24 cellular contexts compared by ENCODE assay signal in the genomic region with DNA sequence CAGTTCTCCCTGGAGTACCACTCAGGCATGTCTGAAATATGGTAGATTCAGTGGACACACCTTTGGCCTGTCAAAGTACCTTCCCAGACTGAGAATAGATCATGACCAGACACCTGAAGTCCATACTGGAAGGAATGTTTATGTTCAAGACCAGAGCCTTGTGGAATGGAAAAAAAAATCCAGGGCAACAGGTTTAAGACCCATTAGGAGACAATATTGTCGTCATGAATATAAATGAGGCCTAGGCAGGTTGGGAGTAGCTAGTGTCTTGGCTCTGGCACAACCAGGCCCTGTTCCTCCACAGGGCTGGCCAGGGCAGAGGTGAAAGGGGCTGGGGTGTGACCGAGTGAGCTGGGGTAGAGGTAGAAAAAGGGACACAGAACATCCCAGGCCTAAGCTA. TPM values are rescaled to one million over a fixed set of nuclear protein-coding genes. Genes with fewer than 3 reads are reported as not detected.
DNase-seq lines count a peak whose midpoint lies in the region; ATAC-seq, FAIRE-seq and TF ChIP-seq lines count a peak whose summit lies in the region.
"Had no signal": no experiment of that assay in that cellular context is flagged by ENCODE, and none has a peak within 500 bp of the region (broad histone marks: within the 10 kb centered on the region; RNA-seq: fewer than 3 reads in every experiment).

No MANE protein-coding gene starts in this region.

- H3K4me1 ChIP-seq in prostate gland (replicated peaks), result no peaks in the 10 kb centered on the region
- H3K4me1 ChIP-seq: HAP-1, left lung, tibial nerve had no signal

- no peaks in the 10 kb centered on the region for H3K4me1 Mint-ChIP-seq in activated T-helper 17 cell treated with anti-CD3 and anti-CD28 coated beads, Interleukin-2, amount 50 U/mL, for 72 hours
- H3K4me1 Mint-ChIP-seq: activated naive CD4-positive, alpha-beta T cell treated with anti-CD3 and anti-CD28 coated beads, Interleukin-2, amount 10 ng/mL, durations not matched to agents 7 days and 5 days had no signal

- no peak overlapping the region for H3K4me3 ChIP-seq in prostate gland
- H3K4me3 ChIP-seq: BLaER1 treated with 17β-estradiol and CSF1 and Interleukin-3, amounts not matched to agents 10 nM and 100 nM; HAP-1; left lung; tibial nerve had no signal

- no peak for TF ChIP-seq POLR2A in prostate gland (IDR thresholded peaks at IDR 0.05)

- 66% methylated on average over 2 of the region's 2 CpGs for WGBS in prostate gland

- no peak overlapping the region for H3K4me3 Mint-ChIP-seq in activated T-helper 17 cell treated with anti-CD3 and anti-CD28 coated beads, Interleukin-2, amount 50 U/mL, for 72 hours
- H3K4me3 Mint-ChIP-seq: activated naive CD4-positive, alpha-beta T cell treated with anti-CD3 and anti-CD28 coated beads, Interleukin-2, amount 10 ng/mL, durations not matched to agents 7 days and 5 days; activated T-cell treated with anti-CD3 and anti-CD28 coated beads, Interleukin-2, amount 50 U/mL, for 72 hours; stimulated activated naive CD8-positive, alpha-beta T cell treated with anti-CD3 and anti-CD28 coated beads, Interleukin-15, amount 100 ng/mL, for 72 hours had no signal

- peaks cover 48% of the 10 kb centered on the region for H3K36me3 Mint-ChIP-seq in activated T-helper 17 cell treated with anti-CD3 and anti-CD28 coated beads, Interleukin-2, amount 50 U/mL, for 72 hours (ENCODE audit: low read depth)

- H3K27me3 ChIP-seq in prostate gland (replicated peaks; ENCODE audit: insufficient read depth), result no peaks in the 10 kb centered on the region
- H3K27me3 ChIP-seq: BLaER1 treated with 17β-estradiol and CSF1 and Interleukin-3, amounts not matched to agents 10 nM and 100 nM; left lung; tibial nerve had no signal

- intact Hi-C loops in prostate gland (cut with DNase I), result no loop called here

- peak overlapping the region; percentile 16 for H3K27ac Mint-ChIP-seq in activated T-helper 17 cell treated with anti-CD3 and anti-CD28 coated beads, Interleukin-2, amount 50 U/mL, for 72 hours
- H3K27ac Mint-ChIP-seq: activated naive CD4-positive, alpha-beta T cell treated with anti-CD3 and anti-CD28 coated beads, Interleukin-2, amount 10 ng/mL, durations not matched to agents 7 days and 5 days; activated T-cell treated with anti-CD3 and anti-CD28 coated beads, Interleukin-2, amount 50 U/mL, for 72 hours; stimulated activated naive CD8-positive, alpha-beta T cell treated with anti-CD3 and anti-CD28 coated beads, Interleukin-15, amount 100 ng/mL, for 72 hours had no signal

- no peak for TF ChIP-seq CTCF in D721Med (IDR thresholded peaks at IDR 0.05; ENCODE audit: insufficient read depth, missing control alignments)
- TF ChIP-seq CTCF in prostate gland (IDR thresholded peaks at IDR 0.05), result no peak

- peaks cover 3% of the 10 kb centered on the region for H3K27me3 Mint-ChIP-seq in activated T-helper 17 cell treated with anti-CD3 and anti-CD28 coated beads, Interleukin-2, amount 50 U/mL, for 72 hours
- H3K27me3 Mint-ChIP-seq: activated naive CD4-positive, alpha-beta T cell treated with anti-CD3 and anti-CD28 coated beads, Interleukin-2, amount 10 ng/mL, durations not matched to agents 7 days and 5 days; stimulated activated naive CD8-positive, alpha-beta T cell treated with anti-CD3 and anti-CD28 coated beads, Interleukin-15, amount 100 ng/mL, for 72 hours had no signal

- H3K9me3 Mint-ChIP-seq in activated T-helper 17 cell treated with anti-CD3 and anti-CD28 coated beads, Interleukin-2, amount 50 U/mL, for 72 hours, result no peaks in the 10 kb centered on the region
- H3K9me3 Mint-ChIP-seq: activated naive CD4-positive, alpha-beta T cell treated with anti-CD3 and anti-CD28 coated beads, Interleukin-2, amount 10 ng/mL, durations not matched to agents 7 days and 5 days; activated T-cell treated with anti-CD3 and anti-CD28 coated beads, Interleukin-2, amount 50 U/mL, for 72 hours; stimulated activated naive CD8-positive, alpha-beta T cell treated with anti-CD3 and anti-CD28 coated beads, Interleukin-15, amount 100 ng/mL, for 72 hours had no signal

- peaks cover 3 to 4% of the 10 kb centered on the region in 2 donors for H3K36me3 ChIP-seq in prostate gland

- ATAC-seq in activated T-helper 17 cell treated with anti-CD3 and anti-CD28 coated beads, Interleukin-2, amount 50 U/mL, for 72 hours (replicated peaks), result no peak
- ATAC-seq: activated T-cell treated with anti-CD3 and anti-CD28 coated beads, Interleukin-2, amount 50 U/mL, for 72 hours; left lung; stimulated activated naive CD8-positive, alpha-beta T cell treated with anti-CD3 and anti-CD28 coated beads, Interleukin-15, amount 100 ng/mL, for 72 hours had no signal

- no peaks in the 10 kb centered on the region for H3K9me3 ChIP-seq in prostate gland
- H3K9me3 ChIP-seq: BLaER1 treated with 17β-estradiol and CSF1 and Interleukin-3, amounts not matched to agents 10 nM and 100 nM; HAP-1; left lung; tibial nerve had no signal

- peak overlapping the region; percentile 51 to 60 for H3K27ac ChIP-seq in prostate gland
- H3K27ac ChIP-seq: BLaER1 treated with 17β-estradiol and CSF1 and Interleukin-3, amounts not matched to agents 10 nM and 100 nM; left lung; tibial nerve had no signal

- no peak for FAIRE-seq in D721Med (lab: Jason Lieb, UNC)
- FAIRE-seq: small intestine had no signal

- DNase-seq in D721Med (ENCODE audit: insufficient read length, low spot score) (peak; percentile 1), prostate gland (ENCODE audit: low spot score) (no peak), DMS153 (lab: John Stamatoyannopoulos, UW) (no peak), AML-193 (lab: John Stamatoyannopoulos, UW) (no peak), cerebellar nuclear complex (lab: John Stamatoyannopoulos, UW) (no peak)
- DNase-seq: activated CD4-positive, alpha-beta T cell treated with anti-CD3 and anti-CD28 coated beads, Interleukin-2, amount 50 U/mL, for 4 hours; activated naive CD4-positive, alpha-beta T cell treated with anti-CD3 and anti-CD28 coated beads, Interleukin-2, amount 10 ng/mL, durations not matched to agents 7 days and 5 days; activated T-cell treated with anti-CD3 and anti-CD28 coated beads, Interleukin-2, amount 50 U/mL, for 72 hours; amniotic stem cell; left lung; NCI-H1105; NCI-H2029; NCI-H69; small intestine; stimulated activated naive CD8-positive, alpha-beta T cell treated with anti-CD3 and anti-CD28 coated beads, Interleukin-15, amount 100 ng/mL, for 72 hours; T-helper 1 cell had no signal

RNA-seq across cellular contexts. Expression of a gene that starts 13.2 kb away (rescaled TPM):
- total RNA-seq in activated T-helper 17 cell treated with anti-CD3 and anti-CD28 coated beads, Interleukin-2, amount 50 U/mL, for 72 hours, result 10 to 100 TPM; 45.9 to 59.2 TPM
- total RNA-seq in prostate gland, result 100 to 1,000 TPM; 217 to 222 TPM

RNA-seq across cellular contexts. Expression of a gene that starts 13.4 kb away (rescaled TPM):
- total RNA-seq in activated T-helper 17 cell treated with anti-CD3 and anti-CD28 coated beads, Interleukin-2, amount 50 U/mL, for 72 hours, result 10 to 100 TPM; 33.8 to 72.0 TPM
- total RNA-seq in prostate gland, result 10 to 100 TPM; 23.9 to 65.2 TPM

RNA-seq across cellular contexts. Expression of a gene that starts 18.5 kb away (rescaled TPM):
- total RNA-seq in activated T-helper 17 cell treated with anti-CD3 and anti-CD28 coated beads, Interleukin-2, amount 50 U/mL, for 72 hours, result 100 to 1,000 TPM in 1 of 2 donors, 10 to 100 TPM in 1; 54.0 to 106 TPM
- 10 to 100 TPM; 16.0 to 63.6 TPM for total RNA-seq in prostate gland

RNA-seq across cellular contexts. Expression of a gene that starts 49.8 kb away (rescaled TPM):
- total RNA-seq in activated T-helper 17 cell treated with anti-CD3 and anti-CD28 coated beads, Interleukin-2, amount 50 U/mL, for 72 hours, result not detected
- total RNA-seq in prostate gland, result 1 to 10 TPM in 1 of 2 donors, not detected in 1; 8.5 TPM
- total RNA-seq: activated T-cell treated with anti-CD3 and anti-CD28 coated beads, Interleukin-2, amount 50 U/mL, for 72 hours; M059J; SK-MEL-5; tibial nerve had no signal

RNA-seq across cellular contexts. Expression of a gene that starts 59.4 kb away (rescaled TPM):
- total RNA-seq in activated T-helper 17 cell treated with anti-CD3 and anti-CD28 coated beads, Interleukin-2, amount 50 U/mL, for 72 hours, result not detected
- total RNA-seq in prostate gland, result 1 to 10 TPM in 1 of 2 donors, not detected in 1; 1.1 TPM
- total RNA-seq: activated T-cell treated with anti-CD3 and anti-CD28 coated beads, Interleukin-2, amount 50 U/mL, for 72 hours; left lung; M059J; mesenteric fat pad; omental fat pad; SK-MEL-5; tibial nerve had no signal
